8 cellular contexts compared by ENCODE assay signal in genomic region chr6:42726485-42727083, GRCh38. TPM values are rescaled to one million over a fixed set of nuclear protein-coding genes. Genes with fewer than 3 reads are reported as not detected.
DNase-seq lines count a peak whose midpoint lies in the region; ATAC-seq, FAIRE-seq and TF ChIP-seq lines count a peak whose summit lies in the region.

No MANE protein-coding gene starts in this region.

- peak overlapping the region; percentile 3 to 84 (median 57) for H3K4me3 ChIP-seq in keratinocyte (ENCODE audit: control insufficient read depth in 2 of 3, extremely low read depth in 1 of 3, insufficient read depth in 2 of 3, low read depth in 1 of 3, low read length in 3 of 3)

- no peaks in the 10 kb centered on the region for H3K9me3 ChIP-seq in keratinocyte (ENCODE audit: control insufficient read depth, low read depth, low read length)

- ATAC-seq in HG03097 (IDR thresholded peaks at IDR 0.05; ENCODE audit: low FRiP score, unreplicated experiment) (peak; percentile 67), WTC11 (peak; percentile 93)

- TF ChIP-seq CTCF in WTC11 (IDR thresholded peaks at IDR 0.05) (peak; percentile 88), keratinocyte (optimal IDR thresholded peaks at IDR 0.05 in 1 of 3, IDR thresholded peaks at IDR 0.05 in 1 of 3, conservative IDR thresholded peaks at IDR 0.05 in 1 of 3; ENCODE audit: extremely low read depth in 1 of 3, insufficient read depth in 2 of 3, low read length in 3 of 3) (peak; percentile 77 to 90 (median 84))

- H3K9me3 Mint-ChIP-seq in WTC11, result no peaks in the 10 kb centered on the region

- H3K36me3 Mint-ChIP-seq in WTC11, result no peaks in the 10 kb centered on the region

- CTCF ChIA-PET in WTC11 (lab: Charles Lee), result interaction anchor here (0.7 to 3.2 kb wide), 23 partner anchors 11 to 532 kb away, joined by 3 to 46 read pairs (median 4); partner anchors contain the start of genes RPL7L1 and TBCC

- dilution Hi-C loops in keratinocyte (cut with MboI; ENCODE audit: extremely low pct_ligation_motif_present, low sequenced_read_pairs), result no loop called here

- H2AFZ ChIP-seq in keratinocyte (ENCODE audit: control insufficient read depth, low read length), result peak overlapping the region; percentile 100

- peaks cover 9% of the 10 kb centered on the region for H3K4me1 Mint-ChIP-seq in WTC11

- H3K9me1 ChIP-seq in keratinocyte (ENCODE audit: control insufficient read depth, extremely low read depth, insufficient read depth, low read length), result no peaks in the 10 kb centered on the region

- FAIRE-seq in GM12892 (lab: Jason Lieb, UNC) (peak; percentile 79), keratinocyte (lab: Jason Lieb, UNC) (peak; percentile 79)

- no peak for TF ChIP-seq POLR2A in GM12892 (IDR thresholded peaks at IDR 0.05; ENCODE audit: low read depth, low read length)

- H3K36me3 ChIP-seq in keratinocyte (ENCODE audit: control insufficient read depth in 2 of 2, extremely low read depth in 1 of 2, insufficient read depth in 2 of 2, low read length in 2 of 2), result no peaks in the 10 kb centered on the region

- POLR2A ChIA-PET in WTC11 (lab: Charles Lee), result interaction anchor here (0.5 to 1.3 kb wide), 4 partner anchors 22 to 164 kb away, joined by 3 to 4 read pairs (median 3); a partner anchor contains a TSS

- peaks cover 12% of the 10 kb centered on the region for H3K4me1 ChIP-seq in keratinocyte (ENCODE audit: control insufficient read depth, extremely low read depth, insufficient read depth, low read length)

- peak; percentile 67 for DNase-seq in GM12892 (ENCODE audit: insufficient read length)
- peak; percentile 74 for DNase-seq in NCI-H2196 treated with DMSO at 0.1 percent for 48 hours (lab: John Stamatoyannopoulos, UW; ENCODE audit: unreplicated experiment)
- peak; percentile 58 for DNase-seq in WTC11 (ENCODE audit: low spot score)
- DNase-seq in caudate nucleus (lab: John Stamatoyannopoulos, UW), result peak in 54 of 61 donors; percentile 7 to 91 (median 46)
- DNase-seq in keratinocyte (ENCODE audit: low read depth, low spot score), result no peak
- DNase-seq in stimulated activated CD4-positive, alpha-beta T cell treated with anti-CD3 and anti-CD28 coated beads, Interleukin-12 subunit alpha, Interleukin-12 subunit beta, amount 100 ng/mL, for 48 hours (ENCODE audit: low read depth in 2 of 3, low spot score in 1 of 3), result peak; percentile 53 to 60 (median 55)
- no peak for DNase-seq in cortex of kidney (lab: John Stamatoyannopoulos, UW)

- H3K9ac ChIP-seq in keratinocyte (ENCODE audit: control insufficient read depth, extremely low read depth, insufficient read depth, low read length), result peak overlapping the region; percentile 56

- no peaks in the 10 kb centered on the region; the same call in 1 of the 2 replicates for H3K27me3 Mint-ChIP-seq in WTC11 (ENCODE audit: low read depth)

- no peaks in the 10 kb centered on the region for H3K27me3 ChIP-seq in keratinocyte (ENCODE audit: control insufficient read depth, extremely low read depth, insufficient read depth, low read length)

- H3K27ac ChIP-seq in caudate nucleus (ENCODE audit: low read depth, low read length) (peak overlapping the region; percentile 72), keratinocyte (ENCODE audit: control insufficient read depth, insufficient read depth, low read length) (no peak overlapping the region)

- H3K79me2 ChIP-seq in keratinocyte (ENCODE audit: control insufficient read depth, insufficient read depth, low read length), result no peaks in the 10 kb centered on the region

- no peak overlapping the region for H3K4me3 Mint-ChIP-seq in WTC11

- no peaks in the 10 kb centered on the region for H4K20me1 ChIP-seq in keratinocyte (ENCODE audit: control insufficient read depth, extremely low read depth, insufficient read depth, low read length)

- H3K27ac Mint-ChIP-seq in WTC11, result peak overlapping the region; percentile 25; the same call in 1 of the 2 replicates

- peak overlapping the region; percentile 100 for H3K4me2 ChIP-seq in keratinocyte (ENCODE audit: control insufficient read depth, extremely low read depth, insufficient read depth, low read depth, low read length)

TF ChIP-seq in WTC11, 78 proteins besides CTCF, POLR2A, EP300 and RAD21:
- TF ChIP-seq, protein P1, sequence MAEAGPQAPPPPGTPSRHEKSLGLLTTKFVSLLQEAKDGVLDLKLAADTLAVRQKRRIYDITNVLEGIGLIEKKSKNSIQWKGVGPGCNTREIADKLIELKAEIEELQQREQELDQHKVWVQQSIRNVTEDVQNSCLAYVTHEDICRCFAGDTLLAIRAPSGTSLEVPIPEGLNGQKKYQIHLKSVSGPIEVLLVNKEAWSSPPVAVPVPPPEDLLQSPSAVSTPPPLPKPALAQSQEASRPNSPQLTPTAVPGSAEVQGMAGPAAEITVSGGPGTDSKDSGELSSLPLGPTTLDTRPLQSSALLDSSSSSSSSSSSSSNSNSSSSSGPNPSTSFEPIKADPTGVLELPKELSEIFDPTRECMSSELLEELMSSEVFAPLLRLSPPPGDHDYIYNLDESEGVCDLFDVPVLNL (CRISPR knock-in tag; IDR thresholded peaks at IDR 0.05; ENCODE audit: borderline replicate concordance, low read depth), result no peak
- TF ChIP-seq ESRRA (CRISPR knock-in tag; IDR thresholded peaks at IDR 0.05; ENCODE audit: borderline replicate concordance) (peak; percentile 93), CREB1 (CRISPR knock-in tag; IDR thresholded peaks at IDR 0.05) (no peak), JAZF1 (CRISPR knock-in tag; IDR thresholded peaks at IDR 0.05) (no peak)

RNA-seq across cellular contexts. Expression of gene PRPH2, which starts 4.2 kb away (rescaled TPM):
- polyA plus RNA-seq in GM12892 (2012; ENCODE audit: missing spikeins), result not detected
- total RNA-seq in WTC11 (2021), result 1.0 to 1.9 TPM (median 1.6 TPM) in 3 replicates
- 0.01 to 0.05 TPM in 2 of 3 replicates, not detected in the other for polyA plus RNA-seq in keratinocyte
- polyA plus RNA-seq in keratinocyte (2011; ENCODE audit: low read depth), result not detected
- 0.03 TPM in 1 of 2 replicates, not detected in the other for polyA plus RNA-seq in keratinocyte (2011; cell fraction: cytosol; rRNA removed)
- polyA plus RNA-seq in keratinocyte (2011; cell fraction: nucleus; rRNA removed), result not detected in 2 replicates
- polyA plus RNA-seq in keratinocyte (2012; ENCODE audit: low replicate concordance), result 0.08 TPM in 1 of 2 replicates, not detected in the other
- not detected in 3 replicates for polyA minus RNA-seq in keratinocyte
- polyA minus RNA-seq in keratinocyte (2011; cell fraction: cytosol; rRNA and poly(A)+ RNA removed), result not detected
- not detected in 2 replicates for polyA minus RNA-seq in keratinocyte (2011; cell fraction: nucleus; rRNA and poly(A)+ RNA removed)

RNA-seq across cellular contexts. Expression of gene TBCC, which starts 19.3 kb away (rescaled TPM):
- polyA plus RNA-seq in GM12892 (2012; ENCODE audit: missing spikeins), result 14.1 TPM
- total RNA-seq in WTC11 (2021), result 24.7 to 27.3 TPM (median 25.0 TPM) in 3 replicates
- polyA plus RNA-seq in keratinocyte, result 14.1 to 18.8 TPM (median 16.7 TPM) in 3 replicates
- polyA plus RNA-seq in keratinocyte (2011; ENCODE audit: low read depth), result 7.7 TPM
- polyA plus RNA-seq in keratinocyte (2011; cell fraction: cytosol; rRNA removed), result 12.2 and 12.8 TPM in 2 replicates
- 21.2 and 24.7 TPM in 2 replicates for polyA plus RNA-seq in keratinocyte (2011; cell fraction: nucleus; rRNA removed)
- 11.4 and 16.6 TPM in 2 replicates for polyA plus RNA-seq in keratinocyte (2012; ENCODE audit: low replicate concordance)
- 7.4 to 15.6 TPM (median 7.6 TPM) in 3 replicates for polyA minus RNA-seq in keratinocyte
- 12.5 TPM for polyA minus RNA-seq in keratinocyte (2011; cell fraction: cytosol; rRNA and poly(A)+ RNA removed)
- polyA minus RNA-seq in keratinocyte (2011; cell fraction: nucleus; rRNA and poly(A)+ RNA removed), result 6.9 and 8.9 TPM in 2 replicates

RNA-seq across cellular contexts. Expression of gene BICRAL, which starts 55.3 kb away (rescaled TPM):
- polyA plus RNA-seq in GM12892 (2012; ENCODE audit: missing spikeins), result 7.1 TPM
- 9.4 to 10.3 TPM (median 9.7 TPM) in 3 replicates for total RNA-seq in WTC11 (2021)
- 4.2 to 6.5 TPM (median 5.0 TPM) in 3 replicates for polyA plus RNA-seq in keratinocyte
- polyA plus RNA-seq in keratinocyte (2011; ENCODE audit: low read depth), result 1.4 TPM
- polyA plus RNA-seq in keratinocyte (2011; cell fraction: cytosol; rRNA removed), result 3.3 and 5.7 TPM in 2 replicates
- polyA plus RNA-seq in keratinocyte (2011; cell fraction: nucleus; rRNA removed), result 8.0 and 8.2 TPM in 2 replicates
- polyA plus RNA-seq in keratinocyte (2012; ENCODE audit: low replicate concordance), result 3.0 and 3.6 TPM in 2 replicates
- polyA minus RNA-seq in keratinocyte, result 5.6 to 13.1 TPM (median 10.2 TPM) in 3 replicates
- 5.4 TPM for polyA minus RNA-seq in keratinocyte (2011; cell fraction: cytosol; rRNA and poly(A)+ RNA removed)
- polyA minus RNA-seq in keratinocyte (2011; cell fraction: nucleus; rRNA and poly(A)+ RNA removed), result 6.0 and 10.6 TPM in 2 replicates

Comparison
In these comparisons a context has a peak if more than half of its experiments do, and no peak if none do; other contexts are left out.
1. DNase-seq: peak in GM12892 (single experiment), NCI-H2196 treated with DMSO at 0.1 percent for 48 hours (single experiment), WTC11 (single experiment), caudate nucleus (54 of 61) and stimulated activated CD4-positive, alpha-beta T cell treated with anti-CD3 and anti-CD28 coated beads, Interleukin-12 subunit alpha, Interleukin-12 subunit beta, amount 100 ng/mL, for 48 hours (3 of 3); none in keratinocyte (single experiment) and cortex of kidney (single experiment).